Comparison of ENCODE assay signal across 16 cellular contexts in genomic region chr1:81999364-81999763, GRCh38.
DNase-seq lines count a peak whose midpoint lies in the region; ATAC-seq and TF ChIP-seq lines count a peak whose summit lies in the region.
"Had no signal": no experiment of that assay in that cellular context is flagged by ENCODE, and none has a peak within 500 bp of the region (broad histone marks: within the 10 kb centered on the region; RNA-seq: fewer than 3 reads in every experiment).

No MANE protein-coding gene starts in this region.

- ATAC-seq in RWPE2 (ENCODE audit: low read depth), result peak; percentile 36; the same call in 1 of the 3 replicates
- ATAC-seq in GM19452 (IDR thresholded peaks at IDR 0.05; ENCODE audit: unreplicated experiment), result no peak
- ATAC-seq in WTC11, result no peak
- ATAC-seq: HCT116, HepG2 had no signal

- H3K9me3 ChIP-seq in HEK293 (ENCODE audit: control insufficient read depth, insufficient read depth, low read depth, low read length), result no peaks in the 10 kb centered on the region
- H3K9me3 ChIP-seq in RWPE2 (ENCODE audit: severe bottlenecking), result no peaks in the 10 kb centered on the region
- H3K9me3 ChIP-seq in esophagus squamous epithelium, result no peaks in the 10 kb centered on the region
- H3K9me3 ChIP-seq: BE2C, Caco-2 had no signal

- TF ChIP-seq CTCF in HEK293 (tag by site-specific recombination; IDR thresholded peaks at IDR 0.05), result no peak
- TF ChIP-seq CTCF in RWPE2 (IDR thresholded peaks at IDR 0.05; ENCODE audit: poor library complexity, severe bottlenecking), result no peak
- no peak for TF ChIP-seq CTCF in epithelial cell of esophagus (IDR thresholded peaks at IDR 0.05; ENCODE audit: insufficient read depth, low read depth, low read length, missing control alignments)
- no peak for TF ChIP-seq CTCF in esophagus squamous epithelium (IDR thresholded peaks at IDR 0.05)
- no peak for TF ChIP-seq CTCF in WTC11 (IDR thresholded peaks at IDR 0.05)

- H3K27me3 ChIP-seq in RWPE2 (ENCODE audit: insufficient read depth, poor library complexity, severe bottlenecking) (no peaks in the 10 kb centered on the region), esophagus squamous epithelium (no peaks in the 10 kb centered on the region)
- H3K27me3 ChIP-seq: BE2C had no signal

- H3K36me3 ChIP-seq in HEK293 (ENCODE audit: control insufficient read depth in 2 of 2, insufficient read depth in 1 of 2, low read length in 2 of 2) (no peaks in the 10 kb centered on the region), RWPE2 (ENCODE audit: low read depth) (no peaks in the 10 kb centered on the region), esophagus squamous epithelium (no peaks in the 10 kb centered on the region)
- H3K36me3 ChIP-seq: BE2C had no signal

- no peak for TF ChIP-seq POLR2A in esophagus squamous epithelium (IDR thresholded peaks at IDR 0.05)

- no peaks in the 10 kb centered on the region for H3K4me1 ChIP-seq in HEK293 (ENCODE audit: control insufficient read depth, insufficient read depth, low read length)
- H3K4me1 ChIP-seq in RWPE2 (ENCODE audit: insufficient read depth, poor library complexity, severe bottlenecking), result no peaks in the 10 kb centered on the region
- H3K4me1 ChIP-seq in esophagus squamous epithelium, result peaks cover 0 to 11% (median 0%) of the 10 kb centered on the region in 3 donors
- H3K4me1 ChIP-seq: BE2C, Caco-2 had no signal

- no peaks in the 10 kb centered on the region for H3K27me3 Mint-ChIP-seq in WTC11 (ENCODE audit: low read depth)
- H3K27me3 Mint-ChIP-seq: CD4-positive, alpha-beta T cell; IgD-negative memory B cell had no signal

- H3K27ac Mint-ChIP-seq in WTC11, result no peak overlapping the region
- H3K27ac Mint-ChIP-seq: CD4-positive, alpha-beta T cell; IgD-negative memory B cell had no signal

- DNase-seq in RWPE2 (ENCODE audit: low spot score) (no peak), epithelial cell of esophagus (ENCODE audit: low read depth) (peak; percentile 32), esophagus squamous epithelium (lab: John Stamatoyannopoulos, UW) (no peak), WTC11 (ENCODE audit: low spot score) (no peak)
- DNase-seq: ACHN; BE2C; Caco-2; CD4-positive, alpha-beta T cell; GOT3; H7 had no signal

- no peak overlapping the region for H3K4me3 Mint-ChIP-seq in WTC11
- H3K4me3 Mint-ChIP-seq: CD4-positive, alpha-beta T cell; IgD-negative memory B cell had no signal

- peaks cover 9% of the 10 kb centered on the region for H3K4me1 Mint-ChIP-seq in WTC11
- H3K4me1 Mint-ChIP-seq: IgD-negative memory B cell had no signal

- H3K27ac ChIP-seq in HEK293 (ENCODE audit: extremely low read depth, low read depth, low read length) (no peak overlapping the region), RWPE2 (ENCODE audit: poor library complexity, severe bottlenecking) (no peak overlapping the region), esophagus squamous epithelium (no peak overlapping the region)
- H3K27ac ChIP-seq: C4-2B had no signal

- H3K4me3 ChIP-seq in HEK293 (ENCODE audit: low read depth, low read length) (no peak overlapping the region), RWPE2 (ENCODE audit: severe bottlenecking) (no peak overlapping the region), epithelial cell of esophagus (ENCODE audit: low read length) (no peak overlapping the region), esophagus squamous epithelium (no peak overlapping the region)

- WGBS in esophagus squamous epithelium, 2 donors, result 21 to 56% methylated on average over 1 of the region's 1 CpG

- POLR2A ChIA-PET in HEK293 (lab: Yijun Ruan, JAX) (no interaction called here), WTC11 (lab: Charles Lee) (no interaction called here)

- no peaks in the 10 kb centered on the region for H3K36me3 Mint-ChIP-seq in WTC11
- H3K36me3 Mint-ChIP-seq: IgD-negative memory B cell had no signal

- no peaks in the 10 kb centered on the region for H3K9me3 Mint-ChIP-seq in WTC11
- H3K9me3 Mint-ChIP-seq: CD4-positive, alpha-beta T cell had no signal

- intact Hi-C loops in esophagus squamous epithelium (cut with DNase I), result no loop called here

- CTCF ChIA-PET in HEK293 (lab: Yijun Ruan, JAX), result no interaction called here
- CTCF ChIA-PET in WTC11 (lab: Charles Lee), result no interaction called here

TF ChIP-seq in HEK293, 187 proteins besides CTCF, POLR2A, EP300 and RAD21 (continues in another document):
- no peak for TF ChIP-seq OSR2 (tag by site-specific recombination; IDR thresholded peaks at IDR 0.05)
- TF ChIP-seq ZXDB (tag by site-specific recombination; IDR thresholded peaks at IDR 0.05), result 0 out of 2 replicates have a peak, but pooled peaks have one; percentile 19
- TF ChIP-seq TCF7L2 (IDR thresholded peaks at IDR 0.05; ENCODE audit: borderline replicate concordance, low read depth, low read length), result no peak
- TF ChIP-seq ZBTB11 (tag by site-specific recombination; conservative IDR thresholded peaks at IDR 0.05; ENCODE audit: low read depth), result no peak
- no peak for TF ChIP-seq ZFP3 (tag by site-specific recombination; IDR thresholded peaks at IDR 0.05; ENCODE audit: low read depth)
- peak; percentile 51; the same call in 1 of the 2 replicates for TF ChIP-seq ZNF843 (tag by site-specific recombination; IDR thresholded peaks at IDR 0.05)

TF ChIP-seq in WTC11, 78 proteins besides CTCF, POLR2A, EP300 and RAD21 (continues in another document):
- TF ChIP-seq USF1 (CRISPR knock-in tag; IDR thresholded peaks at IDR 0.05) (no peak), GRHL2 (CRISPR knock-in tag; IDR thresholded peaks at IDR 0.05; ENCODE audit: insufficient replicate concordance, severe bottlenecking) (no peak), ZNF138 (CRISPR knock-in tag; conservative IDR thresholded peaks at IDR 0.05) (no peak), CREB1 (CRISPR knock-in tag; IDR thresholded peaks at IDR 0.05) (no peak), ARID4B (CRISPR knock-in tag; IDR thresholded peaks at IDR 0.05; ENCODE audit: borderline replicate concordance) (no peak), GABPB1 (CRISPR knock-in tag; IDR thresholded peaks at IDR 0.05) (no peak), NR2C2 (CRISPR knock-in tag; IDR thresholded peaks at IDR 0.05) (no peak)
